14 cellular contexts compared by ENCODE assay signal in genomic region chr14:76261371-76261811, GRCh38.
DNase-seq lines count a peak whose midpoint lies in the region; ATAC-seq, FAIRE-seq and TF ChIP-seq lines count a peak whose summit lies in the region.
"Had no signal": no experiment of that assay in that cellular context is flagged by ENCODE, and none has a peak within 500 bp of the region (broad histone marks: within the 10 kb centered on the region; RNA-seq: fewer than 3 reads in every experiment).

No MANE protein-coding gene starts in this region.

- H3K27ac Mint-ChIP-seq in naive thymus-derived CD4-positive, alpha-beta T cell: no peak overlapping the region
- H3K27ac Mint-ChIP-seq: activated CD4-positive, alpha-beta memory T cell treated with anti-CD3 and anti-CD28 coated beads, Interleukin-2, amount 10 ng/mL, durations not matched to agents 7 days and 5 days had no signal

- H3K79me2 ChIP-seq in GM12878 (ENCODE audit: control insufficient read depth, insufficient read depth, low read length): no peaks in the 10 kb centered on the region

- no peak overlapping the region for H3K9ac ChIP-seq in BLaER1
- H3K9ac ChIP-seq in GM12878 (ENCODE audit: control insufficient read depth, insufficient read depth, low read length): no peak overlapping the region

- in situ Hi-C loops in GM12878 (cut with MboI): no loop called here

- RAD21 ChIA-PET in GM12878 (lab: Charles Lee; ENCODE audit: unreplicated experiment): interaction anchor here (1.1 kb wide), 1 partner anchor 76 kb away, joined by 3 read pairs; no protein-coding TSS in a partner anchor

- H3K9me3 ChIP-seq in BLaER1 (no peaks in the 10 kb centered on the region), GM12878 (replicated peaks; ENCODE audit: control insufficient read depth, insufficient read depth, low read length) (no peaks in the 10 kb centered on the region)
- H3K9me3 ChIP-seq in naive thymus-derived CD4-positive, alpha-beta T cell (ENCODE audit: control insufficient read depth in 2 of 3, low read length in 3 of 3): no peaks in the 10 kb centered on the region
- H3K9me3 ChIP-seq: upper lobe of left lung had no signal

- no peak overlapping the region for H2AFZ ChIP-seq in GM12878 (ENCODE audit: control insufficient read depth, low read depth, low read length)

- H3K36me3 ChIP-seq in BLaER1 (no peaks in the 10 kb centered on the region), GM12878 (ENCODE audit: control insufficient read depth in 2 of 2, insufficient read depth in 2 of 2, low read length in 1 of 2) (no peaks in the 10 kb centered on the region; a peak in 1 of 4 replicates)
- H3K36me3 ChIP-seq in naive thymus-derived CD4-positive, alpha-beta T cell (ENCODE audit: control insufficient read depth in 2 of 3, insufficient read depth in 3 of 3, low read length in 3 of 3): no peaks in the 10 kb centered on the region
- H3K36me3 ChIP-seq: upper lobe of left lung had no signal

- H3K9me3 Mint-ChIP-seq in naive thymus-derived CD4-positive, alpha-beta T cell: peaks cover 0 to 4% (median 0%) of the 10 kb centered on the region in 11 donors
- H3K9me3 Mint-ChIP-seq: activated CD4-positive, alpha-beta memory T cell treated with anti-CD3 and anti-CD28 coated beads, Interleukin-2, amount 10 ng/mL, durations not matched to agents 7 days and 5 days had no signal

- WGBS in GM12878 (ENCODE audit: insufficient coverage, insufficient replicate concordance, low lambda C conversion rate, missing lambda C conversion rate): 39% methylated on average over 6 of the region's 6 CpGs

- no peak for TF ChIP-seq POLR2A in GM12878 (IDR thresholded peaks at IDR 0.05; ENCODE audit: low read depth, low read length)

- H3K27ac ChIP-seq in BLaER1 (no peak overlapping the region), GM12878 (ENCODE audit: control insufficient read depth, insufficient read depth) (no peak overlapping the region)
- no peak overlapping the region for H3K27ac ChIP-seq in naive thymus-derived CD4-positive, alpha-beta T cell (ENCODE audit: low read depth, low read length)
- H3K27ac ChIP-seq: upper lobe of left lung had no signal

- H3K4me3 Mint-ChIP-seq in naive thymus-derived CD4-positive, alpha-beta T cell: no peak overlapping the region
- H3K4me3 Mint-ChIP-seq: activated CD4-positive, alpha-beta memory T cell treated with anti-CD3 and anti-CD28 coated beads, Interleukin-2, amount 10 ng/mL, durations not matched to agents 7 days and 5 days had no signal

- DNase-seq in NCI-H146 (lab: John Stamatoyannopoulos, UW) (peak; percentile 83), GM12878 (ENCODE audit: low read depth, low spot score) (no peak), kidney glomerular epithelial cell (lab: John Stamatoyannopoulos, UW) (peak; percentile 16), hypothalamus (lab: John Stamatoyannopoulos, UW) (no peak), NCI-H1930 (lab: John Stamatoyannopoulos, UW) (no peak)
- no peak for DNase-seq in naive thymus-derived CD4-positive, alpha-beta T cell
- DNase-seq: activated CD4-positive, alpha-beta memory T cell treated with anti-CD3 and anti-CD28 coated beads, Interleukin-2, amount 10 ng/mL, durations not matched to agents 7 days and 5 days; activated gamma-delta T cell; NCI-H1105 treated with DMSO at 0.1 percent for 48 hours; NCI-H526; stimulated activated CD4-positive, alpha-beta T cell treated with anti-CD3 and anti-CD28 coated beads, Interleukin-2, amount 100 ng/mL, for 24 hours; upper lobe of left lung had no signal

- H3K4me3 ChIP-seq in BLaER1 (no peak overlapping the region), GM12878 (no peak overlapping the region)
- no peak overlapping the region for H3K4me3 ChIP-seq in naive thymus-derived CD4-positive, alpha-beta T cell (ENCODE audit: low read length)
- H3K4me3 ChIP-seq: upper lobe of left lung had no signal

- intact Hi-C loops in GM12878 (cut with micrococcal nuclease; ENCODE audit: unreplicated experiment): no loop called here
- intact Hi-C loops in naive thymus-derived CD4-positive, alpha-beta T cell (cut with micrococcal nuclease): no loop called here

- H3K36me3 Mint-ChIP-seq in naive thymus-derived CD4-positive, alpha-beta T cell: peaks cover 0 to 15% (median 7%) of the 10 kb centered on the region in 5 donors

- BruUV-seq in GM12878 (replicated peaks; lab: Mats Ljungman, UMichigan): no TSS peak

- TF ChIP-seq EP300 in GM12878 (IDR thresholded peaks at IDR 0.05; ENCODE audit: borderline replicate concordance in 1 of 2, control insufficient read depth in 1 of 2, low read depth in 2 of 2, low read length in 2 of 2): no peak

- SMC1A ChIA-PET in GM12878 (lab: Charles Lee; ENCODE audit: uncharacterized antibody, unreplicated experiment): interaction anchor here (1.7 kb wide), 1 partner anchor 22 kb away, joined by 7 read pairs; no protein-coding TSS in a partner anchor

- no peak for FAIRE-seq in GM12878 (lab: Jason Lieb, UNC)

- POLR2A ChIA-PET in GM12878 (lab: Charles Lee): no interaction called here
- POLR2A ChIA-PET in naive thymus-derived CD4-positive, alpha-beta T cell (lab: Charles Lee): no interaction called here

- H3K27me3 ChIP-seq in BLaER1: no peaks in the 10 kb centered on the region
- H3K27me3 ChIP-seq in GM12878 (replicated peaks in 1 of 2; ENCODE audit: control insufficient read depth in 2 of 2, insufficient read depth in 2 of 2, low read length in 1 of 2): no peaks in the 10 kb centered on the region
- no peaks in the 10 kb centered on the region for H3K27me3 ChIP-seq in naive thymus-derived CD4-positive, alpha-beta T cell (ENCODE audit: control insufficient read depth in 2 of 2, insufficient read depth in 2 of 2, low read length in 2 of 2)
- H3K27me3 ChIP-seq: upper lobe of left lung had no signal

- CTCF ChIA-PET in GM12878 (lab: Yijun Ruan, JAX): no interaction called here
- CTCF ChIA-PET in naive thymus-derived CD4-positive, alpha-beta T cell (lab: Charles Lee): no interaction called here

- no peaks in the 10 kb centered on the region for H4K20me1 ChIP-seq in BLaER1
- H4K20me1 ChIP-seq in GM12878 (ENCODE audit: control insufficient read depth, insufficient read depth): no peaks in the 10 kb centered on the region

- H3K4me1 ChIP-seq in BLaER1 (peaks cover 28% of the 10 kb centered on the region), GM12878 (ENCODE audit: control insufficient read depth, insufficient read depth, low read length) (0 out of 2 replicates have a peak, but pooled peaks cover 9% of the 10 kb centered on the region)
- H3K4me1 ChIP-seq in naive thymus-derived CD4-positive, alpha-beta T cell (ENCODE audit: control insufficient read depth in 2 of 2, insufficient read depth in 2 of 2, low read length in 2 of 2): no peaks in the 10 kb centered on the region
- H3K4me1 ChIP-seq: upper lobe of left lung had no signal

- H3K4me1 Mint-ChIP-seq in naive thymus-derived CD4-positive, alpha-beta T cell: peaks cover 0 to 3% (median 0%) of the 10 kb centered on the region in 7 donors
- H3K4me1 Mint-ChIP-seq: activated CD4-positive, alpha-beta memory T cell treated with anti-CD3 and anti-CD28 coated beads, Interleukin-2, amount 10 ng/mL, durations not matched to agents 7 days and 5 days had no signal

- TF ChIP-seq CTCF in GM12878 (IDR thresholded peaks at IDR 0.05 in 2 of 3, conservative IDR thresholded peaks at IDR 0.05 in 1 of 3; ENCODE audit: control insufficient read depth in 2 of 3, extremely low read depth in 1 of 3, insufficient read depth in 1 of 3, low read depth in 3 of 3, low read length in 3 of 3): no peak

- no peak for TF ChIP-seq RAD21 in GM12878 (IDR thresholded peaks at IDR 0.05; ENCODE audit: insufficient read depth, low read depth, low read length)

- peak overlapping the region; percentile 63 for H3K4me2 ChIP-seq in BLaER1
- no peak overlapping the region for H3K4me2 ChIP-seq in GM12878 (ENCODE audit: control insufficient read depth, insufficient read depth)

- H3K27me3 Mint-ChIP-seq in naive thymus-derived CD4-positive, alpha-beta T cell: peaks cover 0 to 55% (median 20%) of the 10 kb centered on the region in 5 donors

- no peak for ATAC-seq in GM12878
- ATAC-seq in HG03196 (IDR thresholded peaks at IDR 0.05; ENCODE audit: unreplicated experiment): no peak
- no peak for ATAC-seq in naive thymus-derived CD4-positive, alpha-beta T cell

TF ChIP-seq in GM12878, 131 proteins besides CTCF, POLR2A, EP300 and RAD21:
- TF ChIP-seq TARDBP (IDR thresholded peaks at IDR 0.05; ENCODE audit: borderline replicate concordance) (no peak), BCL3 (IDR thresholded peaks at IDR 0.05; ENCODE audit: borderline replicate concordance, insufficient read depth, low read depth, low read length, poor library complexity, severe bottlenecking) (no peak), NR2F1 (conservative IDR thresholded peaks at IDR 0.05) (no peak), RELA (IDR thresholded peaks at IDR 0.05; ENCODE audit: borderline replicate concordance, partially characterized antibody) (no peak), RUNX3 (IDR thresholded peaks at IDR 0.05; ENCODE audit: low read length) (peak; percentile 60), ZNF24 (IDR thresholded peaks at IDR 0.05) (no peak), SIX5 (IDR thresholded peaks at IDR 0.05; ENCODE audit: low read depth, low read length, severe bottlenecking) (no peak), NR2C1 (IDR thresholded peaks at IDR 0.05) (no peak)

Comparison
In these comparisons a context has a peak if more than half of its experiments do, and no peak if none do; other contexts are left out.
1. DNase-seq: peak in NCI-H146 (single experiment) and kidney glomerular epithelial cell (single experiment); none in GM12878 (single experiment), hypothalamus (0 of 51), NCI-H1930 (0 of 2) and naive thymus-derived CD4-positive, alpha-beta T cell (0 of 9).